ENCODE assay signal across 8 cellular contexts in the genomic region with DNA sequence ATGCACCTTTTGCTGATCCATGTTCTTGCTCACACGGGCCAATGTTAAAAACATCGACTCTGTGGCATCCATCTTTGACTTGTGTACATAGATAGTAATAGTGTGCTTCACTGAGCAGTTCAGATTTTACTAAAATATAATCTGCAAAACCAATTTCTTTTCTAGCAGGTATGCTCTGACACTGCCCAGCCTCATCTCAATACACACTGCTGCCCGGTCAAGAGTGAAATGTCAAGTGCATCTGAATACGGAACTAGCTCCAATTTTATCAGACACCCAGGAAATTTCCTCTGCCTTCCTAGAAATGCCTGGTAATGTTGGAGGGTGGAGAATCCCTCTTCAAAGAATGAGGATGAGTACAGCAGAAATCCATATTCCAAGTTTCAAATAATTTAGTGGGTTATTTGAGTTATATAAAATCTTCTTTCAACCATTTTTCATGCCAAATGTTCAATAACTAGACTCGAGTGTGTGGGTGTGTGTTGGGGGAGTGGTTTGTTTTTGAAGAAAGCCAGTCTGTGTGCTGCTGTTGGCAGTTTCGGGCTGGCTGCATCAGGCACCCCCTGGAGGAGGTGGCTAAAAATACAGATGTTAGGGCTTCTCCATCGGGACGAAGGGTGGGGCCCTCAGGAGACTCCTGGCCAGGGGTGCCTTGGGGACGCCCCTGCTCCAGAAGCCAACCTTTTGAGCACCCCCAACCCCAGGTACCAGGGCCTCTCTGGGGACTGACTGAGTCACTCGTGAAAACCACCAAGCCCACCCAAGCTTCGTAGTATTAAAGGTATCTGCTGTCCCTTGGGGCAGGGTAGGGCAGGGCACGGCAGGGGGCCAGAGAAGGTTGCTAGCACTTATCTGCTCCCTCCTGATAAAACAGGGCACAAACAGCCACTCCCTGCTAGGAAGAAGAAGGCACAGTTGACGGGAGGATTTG. TPM values are rescaled to one million over a fixed set of nuclear protein-coding genes. Genes with fewer than 3 reads are reported as not detected.
DNase-seq lines count a peak whose midpoint lies in the region; ATAC-seq and TF ChIP-seq lines count a peak whose summit lies in the region.

No MANE protein-coding gene starts in this region.

- H3K4me1 ChIP-seq in Peyer's patch (peaks cover 0 to 62% (median 10%) of the 10 kb centered on the region in 4 donors), osteoblast (ENCODE audit: insufficient read depth, low read length) (peaks cover 42% of the 10 kb centered on the region)

- H3K4me3 Mint-ChIP-seq in activated naive CD8-positive, alpha-beta T cell treated with anti-CD3 and anti-CD28 coated beads, Interleukin-2, amount 50 U/mL, for 24 hours: no peak overlapping the region
- no peak overlapping the region for H3K4me3 Mint-ChIP-seq in activated naive CD8-positive, alpha-beta T cell treated with anti-CD3 and anti-CD28 coated beads for 36 hours

- H3K4me2 ChIP-seq in osteoblast (ENCODE audit: insufficient read depth, low read length): peak overlapping the region; percentile 6

- H2AFZ ChIP-seq in osteoblast (ENCODE audit: low read length): no peak overlapping the region

- H3K4me1 Mint-ChIP-seq in activated naive CD8-positive, alpha-beta T cell treated with anti-CD3 and anti-CD28 coated beads, Interleukin-2, amount 50 U/mL, for 24 hours: peaks cover 15% of the 10 kb centered on the region
- no peaks in the 10 kb centered on the region for H3K4me1 Mint-ChIP-seq in activated naive CD8-positive, alpha-beta T cell treated with anti-CD3 and anti-CD28 coated beads for 36 hours

- H3K27ac ChIP-seq in Peyer's patch (peak overlapping the region in 2 of 4 donors; percentile 12 to 25), osteoblast (ENCODE audit: low read depth, low read length) (peak overlapping the region; percentile 23)

- peaks cover 41% of the 10 kb centered on the region for H3K27me3 Mint-ChIP-seq in activated naive CD8-positive, alpha-beta T cell treated with anti-CD3 and anti-CD28 coated beads, Interleukin-2, amount 50 U/mL, for 24 hours
- H3K27me3 Mint-ChIP-seq in activated naive CD8-positive, alpha-beta T cell treated with anti-CD3 and anti-CD28 coated beads for 36 hours: peaks cover 53% of the 10 kb centered on the region

- H3K9me3 ChIP-seq in Peyer's patch: no peaks in the 10 kb centered on the region
- H3K9me3 ChIP-seq in osteoblast (ENCODE audit: low read depth, low read length): no peaks in the 10 kb centered on the region

- no peak for ATAC-seq in activated naive CD8-positive, alpha-beta T cell treated with anti-CD3 and anti-CD28 coated beads, Interleukin-2, amount 50 U/mL, for 24 hours

- H4K20me1 ChIP-seq in osteoblast (ENCODE audit: insufficient read depth, low read length): peaks cover 46% of the 10 kb centered on the region

- peaks cover 100% of the 10 kb centered on the region for H3K79me2 ChIP-seq in osteoblast (ENCODE audit: insufficient read depth, low read length)

- H3K27me3 ChIP-seq in Peyer's patch (no peaks in the 10 kb centered on the region), osteoblast (ENCODE audit: insufficient read depth, low read length) (no peaks in the 10 kb centered on the region)

- no peaks in the 10 kb centered on the region for H3K9me3 Mint-ChIP-seq in activated naive CD8-positive, alpha-beta T cell treated with anti-CD3 and anti-CD28 coated beads, Interleukin-2, amount 50 U/mL, for 24 hours
- H3K9me3 Mint-ChIP-seq in activated naive CD8-positive, alpha-beta T cell treated with anti-CD3 and anti-CD28 coated beads for 36 hours: no peaks in the 10 kb centered on the region

- H3K27ac Mint-ChIP-seq in activated naive CD8-positive, alpha-beta T cell treated with anti-CD3 and anti-CD28 coated beads, Interleukin-2, amount 50 U/mL, for 24 hours: no peak overlapping the region
- no peak overlapping the region for H3K27ac Mint-ChIP-seq in activated naive CD8-positive, alpha-beta T cell treated with anti-CD3 and anti-CD28 coated beads for 36 hours

- no peak for TF ChIP-seq POLR2A in Peyer's patch (IDR thresholded peaks at IDR 0.05)

- H3K36me3 Mint-ChIP-seq in activated naive CD8-positive, alpha-beta T cell treated with anti-CD3 and anti-CD28 coated beads, Interleukin-2, amount 50 U/mL, for 24 hours (ENCODE audit: low read depth): no peaks in the 10 kb centered on the region
- no peaks in the 10 kb centered on the region for H3K36me3 Mint-ChIP-seq in activated naive CD8-positive, alpha-beta T cell treated with anti-CD3 and anti-CD28 coated beads for 36 hours

- peak in 4 of 6 experiments; percentile 10 to 38 (median 28) for TF ChIP-seq CTCF in Peyer's patch (IDR thresholded peaks at IDR 0.05)
- peak; percentile 60 for TF ChIP-seq CTCF in fibroblast of mammary gland (conservative IDR thresholded peaks at IDR 0.05; ENCODE audit: control insufficient read depth, insufficient read depth, low read depth, low read length)
- TF ChIP-seq CTCF in osteoblast (IDR thresholded peaks at IDR 0.05; ENCODE audit: extremely low read depth, low read depth, low read length): peak; percentile 64

- DNase-seq in activated naive CD8-positive, alpha-beta T cell treated with anti-CD3 and anti-CD28 coated beads, Interleukin-2, amount 50 U/mL, for 24 hours: peak; percentile 10
- no peak for DNase-seq in activated naive CD8-positive, alpha-beta T cell treated with anti-CD3 and anti-CD28 coated beads for 36 hours
- DNase-seq in Peyer's patch: peak in 1 of 3 donors; percentile 47
- peak; percentile 72 for DNase-seq in fibroblast of mammary gland (ENCODE audit: low read depth)
- peak; percentile 95 for DNase-seq in osteoblast (ENCODE audit: insufficient read length, low spot score, missing footprints)
- DNase-seq in ureter (ENCODE audit: low spot score): no peak
- no peak for DNase-seq in GF-D8 (lab: John Stamatoyannopoulos, UW)
- DNase-seq in foreskin melanocyte: no peak

- H3K36me3 ChIP-seq in Peyer's patch: no peaks in the 10 kb centered on the region
- H3K36me3 ChIP-seq in osteoblast (ENCODE audit: insufficient read depth, low read length): peaks cover 4% of the 10 kb centered on the region

- H3K4me3 ChIP-seq in Peyer's patch (no peak overlapping the region), fibroblast of mammary gland (ENCODE audit: control insufficient read depth, low read depth, low read length) (no peak overlapping the region), osteoblast (ENCODE audit: insufficient read depth, low read length) (no peak overlapping the region)

RNA-seq across cellular contexts. Expression of gene CTBP2, which starts 15.4 kb away (rescaled TPM):
- under 1 TPM in 1 of 2 experiments, not detected in 1; 0.25 TPM for total RNA-seq in activated naive CD8-positive, alpha-beta T cell treated with anti-CD3 and anti-CD28 coated beads for 36 hours
- total RNA-seq in Peyer's patch: 10 to 100 TPM; 53.6 to 83.8 (median 64.7) TPM
- 65.1 and 65.9 TPM in 2 replicates for total RNA-seq in osteoblast
- 94.5 TPM for total RNA-seq in ureter

Comparison
In these comparisons a context has a peak if more than half of its experiments do, and no peak if none do; other contexts are left out.
1. DNase-seq: peak in activated naive CD8-positive, alpha-beta T cell treated with anti-CD3 and anti-CD28 coated beads, Interleukin-2, amount 50 U/mL, for 24 hours (single experiment), fibroblast of mammary gland (single experiment) and osteoblast (single experiment); none in activated naive CD8-positive, alpha-beta T cell treated with anti-CD3 and anti-CD28 coated beads for 36 hours (single experiment), ureter (single experiment), GF-D8 (single experiment) and foreskin melanocyte (single experiment).
2. RNA of gene CTBP2, which starts 15.4 kb away (total RNA-seq): 94.5 TPM in ureter (single experiment), 53.6 to 83.8 TPM in Peyer's patch and 65.1 to 65.9 TPM in osteoblast; 0.25 TPM in activated naive CD8-positive, alpha-beta T cell treated with anti-CD3 and anti-CD28 coated beads for 36 hours; every median in the first group is over 10 times any median in the second.
3. Peak in every context shown above with its lines, with median percentiles within 50 percentile points of each other: CTCF ChIP-seq.